Comparison of ENCODE assay signal across 11 cellular contexts in genomic region chr10:35353805-35354204, GRCh38. TPM values are rescaled to one million over a fixed set of nuclear protein-coding genes. Genes with fewer than 3 reads are reported as not detected.
DNase-seq lines count a peak whose midpoint lies in the region; ATAC-seq and TF ChIP-seq lines count a peak whose summit lies in the region.
"Had no signal": no experiment of that assay in that cellular context is flagged by ENCODE, and none has a peak within 500 bp of the region (broad histone marks: within the 10 kb centered on the region; RNA-seq: fewer than 3 reads in every experiment).

No MANE protein-coding gene starts in this region.

- H3K9ac ChIP-seq in trophoblast cell (ENCODE audit: low read length), result no peak overlapping the region

- H3K4me1 ChIP-seq in OCI-LY7 (ENCODE audit: insufficient read depth, low read length, poor library complexity, severe bottlenecking), result peaks cover 38% of the 10 kb centered on the region
- peaks cover 2 to 3% of the 10 kb centered on the region in 2 experiments for H3K4me1 ChIP-seq in trophoblast cell (ENCODE audit: control insufficient read depth in 1 of 2, insufficient read depth in 2 of 2, low read length in 2 of 2)

- H3K4me3 Mint-ChIP-seq in activated T-cell treated with anti-CD3 and anti-CD28 coated beads, Interleukin-2, amount 50 U/mL, for 72 hours, result no peak overlapping the region
- no peak overlapping the region for H3K4me3 Mint-ChIP-seq in activated T-cell treated with anti-CD3 and anti-CD28 coated beads, Interleukin-2, amount 50 U/mL, for 24 hours

- no peaks in the 10 kb centered on the region for H3K9me3 ChIP-seq in OCI-LY7 (ENCODE audit: low read length)
- no peaks in the 10 kb centered on the region for H3K9me3 ChIP-seq in trophoblast cell (ENCODE audit: insufficient read depth, low read depth, low read length)
- H3K9me3 ChIP-seq: Peyer's patch had no signal

- H4K91ac ChIP-seq in trophoblast cell (ENCODE audit: low read depth, low read length), result no peak overlapping the region

- H3K4ac ChIP-seq in trophoblast cell (ENCODE audit: low read depth, low read length), result no peak overlapping the region

- H3K4me1 Mint-ChIP-seq in activated T-cell treated with anti-CD3 and anti-CD28 coated beads, Interleukin-2, amount 50 U/mL, for 72 hours (ENCODE audit: low read depth), result peaks cover 97% of the 10 kb centered on the region
- peaks cover 94% of the 10 kb centered on the region for H3K4me1 Mint-ChIP-seq in activated T-cell treated with anti-CD3 and anti-CD28 coated beads, Interleukin-2, amount 50 U/mL, for 24 hours (ENCODE audit: low read depth)

- POLR2A ChIA-PET in OCI-LY7 (lab: Charles Lee), result interaction anchor here (0.5 to 2.3 kb wide), 6 partner anchors 11 to 209 kb away, joined by 3 to 11 read pairs (median 4); no protein-coding TSS in a partner anchor

- CTCF ChIA-PET in OCI-LY7 (lab: Charles Lee; ENCODE audit: unreplicated experiment), result no interaction called here

- H3K14ac ChIP-seq in trophoblast cell (ENCODE audit: low read length), result no peak overlapping the region

- no peak overlapping the region for H4K12ac ChIP-seq in trophoblast cell (ENCODE audit: low read depth, low read length)

- H3K79me2 ChIP-seq in OCI-LY7 (ENCODE audit: insufficient read depth, low read depth, low read length) (peaks cover 68% of the 10 kb centered on the region; the same call in 1 of the 2 replicates), trophoblast cell (ENCODE audit: control insufficient read depth, insufficient read depth, low read length, poor library complexity) (peaks cover 3% of the 10 kb centered on the region)

- peak overlapping the region; percentile 35 for H3K27ac Mint-ChIP-seq in activated T-cell treated with anti-CD3 and anti-CD28 coated beads, Interleukin-2, amount 50 U/mL, for 72 hours
- H3K27ac Mint-ChIP-seq in activated T-cell treated with anti-CD3 and anti-CD28 coated beads, Interleukin-2, amount 50 U/mL, for 24 hours, result no peak overlapping the region

- TF ChIP-seq CTCF in OCI-LY7 (conservative IDR thresholded peaks at IDR 0.05; ENCODE audit: low read length), result no peak

- H2AK5ac ChIP-seq in trophoblast cell (ENCODE audit: low read length), result no peak overlapping the region

- no peaks in the 10 kb centered on the region for H3K36me3 Mint-ChIP-seq in activated T-cell treated with anti-CD3 and anti-CD28 coated beads, Interleukin-2, amount 50 U/mL, for 72 hours (ENCODE audit: insufficient read depth in 2 of 2)
- peaks cover 2% of the 10 kb centered on the region for H3K36me3 Mint-ChIP-seq in activated T-cell treated with anti-CD3 and anti-CD28 coated beads, Interleukin-2, amount 50 U/mL, for 24 hours (ENCODE audit: low read depth)

- H2AFZ ChIP-seq in OCI-LY7 (ENCODE audit: low read length) (no peak overlapping the region), trophoblast cell (ENCODE audit: insufficient read depth, low read length, poor library complexity) (no peak overlapping the region)

- no CpG with 5 or more reads among the region's 1 CpG for WGBS in trophoblast cell (ENCODE audit: extremely low coverage, insufficient coverage, insufficient read length)

- no peaks in the 10 kb centered on the region for H3K27me3 Mint-ChIP-seq in activated T-cell treated with anti-CD3 and anti-CD28 coated beads, Interleukin-2, amount 50 U/mL, for 72 hours (ENCODE audit: low read depth)
- H3K27me3 Mint-ChIP-seq in activated T-cell treated with anti-CD3 and anti-CD28 coated beads, Interleukin-2, amount 50 U/mL, for 24 hours, result no peaks in the 10 kb centered on the region

- H3K4me2 ChIP-seq in OCI-LY7 (ENCODE audit: low read length) (peak overlapping the region; percentile 42), trophoblast cell (ENCODE audit: low read length) (no peak overlapping the region)

- peaks cover 48% of the 10 kb centered on the region for H4K20me1 ChIP-seq in OCI-LY7 (ENCODE audit: insufficient read depth, low read length)

- no peaks in the 10 kb centered on the region for H3K79me1 ChIP-seq in trophoblast cell (ENCODE audit: low read length)

- DNase-seq in activated T-cell treated with anti-CD3 and anti-CD28 coated beads, Interleukin-2, amount 50 U/mL, for 72 hours, result no peak
- no peak for DNase-seq in activated T-cell treated with anti-CD3 and anti-CD28 coated beads, Interleukin-2, amount 50 U/mL, for 24 hours
- DNase-seq in OCI-LY7 (ENCODE audit: low spot score) (peak; percentile 61), trophoblast cell (peak; percentile 16 to 44), NCI-H446 (lab: John Stamatoyannopoulos, UW) (no peak), SHP77 (lab: John Stamatoyannopoulos, UW) (no peak)
- DNase-seq in stimulated activated CD4-positive, alpha-beta T cell treated with anti-CD3 and anti-CD28 coated beads, Interleukin-2, amount 100 ng/mL, for 48 hours, result no peak
- DNase-seq: DMS 273 treated with DMSO at 0.1 percent for 48 hours, NCI-H2227 treated with DMSO at 0.1 percent for 48 hours had no signal

- no peak for ATAC-seq in activated T-cell treated with anti-CD3 and anti-CD28 coated beads, Interleukin-2, amount 50 U/mL, for 72 hours (replicated peaks in 1 of 2)
- peak; percentile 42 for ATAC-seq in HG02623 (IDR thresholded peaks at IDR 0.05; ENCODE audit: unreplicated experiment)

- H3K18ac ChIP-seq in trophoblast cell (ENCODE audit: low read length), result peak overlapping the region; percentile 40

- H3K27me3 ChIP-seq in trophoblast cell (ENCODE audit: insufficient read depth, low read length), result no peaks in the 10 kb centered on the region
- H3K27me3 ChIP-seq: Peyer's patch had no signal

- peaks cover 2% of the 10 kb centered on the region in 2 donors for H3K9me3 Mint-ChIP-seq in activated T-cell treated with anti-CD3 and anti-CD28 coated beads, Interleukin-2, amount 50 U/mL, for 72 hours
- no peaks in the 10 kb centered on the region for H3K9me3 Mint-ChIP-seq in activated T-cell treated with anti-CD3 and anti-CD28 coated beads, Interleukin-2, amount 50 U/mL, for 24 hours

- H3K27ac ChIP-seq in OCI-LY7 (ENCODE audit: low read depth, low read length, poor library complexity, severe bottlenecking), result no peak overlapping the region
- H3K27ac ChIP-seq in trophoblast cell (ENCODE audit: low read depth, low read length), result no peak overlapping the region
- H3K27ac ChIP-seq: Peyer's patch had no signal

- H3K9me2 ChIP-seq in OCI-LY7 (ENCODE audit: insufficient read depth, low read length), result no peaks in the 10 kb centered on the region

- no TSS peak for BruUV-seq in OCI-LY7 (replicated peaks; lab: Mats Ljungman, UMichigan)

- H3K23ac ChIP-seq in trophoblast cell (ENCODE audit: low read length), result no peak overlapping the region

- H3K4me3 ChIP-seq in OCI-LY7 (ENCODE audit: low read depth, low read length, poor library complexity, severe bottlenecking), result no peak overlapping the region
- no peak overlapping the region for H3K4me3 ChIP-seq in trophoblast cell (ENCODE audit: low read depth, low read length)
- H3K4me3 ChIP-seq: Peyer's patch had no signal

- no peak overlapping the region for H2BK12ac ChIP-seq in trophoblast cell (ENCODE audit: low read length)

- no peak overlapping the region for H4K8ac ChIP-seq in trophoblast cell (ENCODE audit: low read depth, low read length)

- H3K36me3 ChIP-seq in OCI-LY7 (ENCODE audit: insufficient read depth, low read length), result no peaks in the 10 kb centered on the region
- H3K36me3 ChIP-seq in trophoblast cell (ENCODE audit: control insufficient read depth in 1 of 2, insufficient read depth in 2 of 2, low read length in 2 of 2), result no peaks in the 10 kb centered on the region
- H3K36me3 ChIP-seq: Peyer's patch had no signal

- H2BK5ac ChIP-seq in trophoblast cell (ENCODE audit: low read depth, low read length, poor library complexity), result no peak overlapping the region

- no peak overlapping the region for H2BK120ac ChIP-seq in trophoblast cell (ENCODE audit: insufficient read depth, low read length, poor library complexity)

- intact Hi-C loops in OCI-LY7 (cut with micrococcal nuclease; ENCODE audit: unreplicated experiment), result no loop called here

RNA-seq across cellular contexts. Expression of gene CCNY, which starts 17.5 kb away (rescaled TPM):
- 10 to 100 TPM; 54.1 to 78.6 TPM for total RNA-seq in activated T-cell treated with anti-CD3 and anti-CD28 coated beads, Interleukin-2, amount 50 U/mL, for 72 hours
- 37.0 and 40.6 TPM in 2 replicates for total RNA-seq in OCI-LY7 (2014; rRNA removed; shearing (Covaris generic))
- total RNA-seq in OCI-LY7 (2022), result 55.8 and 63.0 TPM in 2 replicates
- polyA plus RNA-seq in trophoblast cell (2013), result 38.5 and 42.4 TPM in 2 replicates

Comparison
In these comparisons a context has a peak if more than half of its experiments do, and no peak if none do; other contexts are left out.
1. DNase-seq: peak in OCI-LY7 (single experiment) and trophoblast cell (2 of 2); none in activated T-cell treated with anti-CD3 and anti-CD28 coated beads, Interleukin-2, amount 50 U/mL, for 72 hours (0 of 2), activated T-cell treated with anti-CD3 and anti-CD28 coated beads, Interleukin-2, amount 50 U/mL, for 24 hours (single experiment), stimulated activated CD4-positive, alpha-beta T cell treated with anti-CD3 and anti-CD28 coated beads, Interleukin-2, amount 100 ng/mL, for 48 hours (0 of 2), NCI-H446 (0 of 2) and SHP77 (0 of 2).